ENCODE assay signal across 17 cellular contexts in genomic region chr2:235697041-235697440, GRCh38.
A peak's percentile ranks its signal among the peaks of the same experiment; 100 is the strongest.
DNase-seq lines count a peak whose midpoint lies in the region; ATAC-seq, FAIRE-seq and TF ChIP-seq lines count a peak whose summit lies in the region.
"Had no signal": no experiment of that assay in that cellular context is flagged by ENCODE, and none has a peak within 500 bp of the region (broad histone marks: within the 10 kb centered on the region; RNA-seq: fewer than 3 reads in every experiment).

No MANE protein-coding gene starts in this region.

- peak overlapping the region; percentile 16; the same call in 1 of the 2 replicates for H3K27ac ChIP-seq in BLaER1
- H3K27ac ChIP-seq in BLaER1 treated with 17β-estradiol and CSF1 and Interleukin-3, amounts not matched to agents 10 nM and 100 nM: 0 out of 22 replicates have a peak overlapping the region, but pooled peaks of 1 of the 11 experiments have one; percentile 21
- H3K27ac ChIP-seq in K562 (ENCODE audit: extremely low read depth, low read depth, low read length): no peak overlapping the region
- H3K27ac ChIP-seq in neuronal stem cell (replicated peaks; ENCODE audit: low read length): no peak overlapping the region

- H3K4me2 ChIP-seq in BLaER1 (peak overlapping the region; percentile 76; the same call in 1 of the 2 replicates), K562 (ENCODE audit: insufficient read depth, low read length) (no peak overlapping the region), neuronal stem cell (ENCODE audit: insufficient read depth, low read length, poor library complexity, severe bottlenecking) (no peak overlapping the region)
- peak overlapping the region in 8 of 11 experiments; percentile 57 to 88 (median 72); a peak in 14 of 22 replicates for H3K4me2 ChIP-seq in BLaER1 treated with 17β-estradiol and CSF1 and Interleukin-3, amounts not matched to agents 10 nM and 100 nM
- H3K4me2 ChIP-seq: GM23338 had no signal

- TF ChIP-seq RAD21 in K562 (CRISPR knock-in tag; conservative IDR thresholded peaks at IDR 0.05 in 1 of 2, IDR thresholded peaks at IDR 0.05 in 1 of 2): no peak

- no peak overlapping the region for H4K8ac ChIP-seq in neuronal stem cell (ENCODE audit: low read depth, low read length)

- ATAC-seq in K562 (no peak), HG03159 (IDR thresholded peaks at IDR 0.05; ENCODE audit: unreplicated experiment) (no peak)
- ATAC-seq: GM12878, GM23338, HCT116 had no signal

- H3K9me3 ChIP-seq in BLaER1: no peaks in the 10 kb centered on the region
- H3K9me3 ChIP-seq in BLaER1 treated with 17β-estradiol and CSF1 and Interleukin-3, amounts not matched to agents 10 nM and 100 nM (replicated peaks in 1 of 11): no peaks in the 10 kb centered on the region
- H3K9me3 ChIP-seq in K562 (replicated peaks; ENCODE audit: control insufficient read depth, insufficient read depth, low read depth, low read length): no peaks in the 10 kb centered on the region
- peaks cover 4 to 17% of the 10 kb centered on the region in 2 donors for H3K9me3 ChIP-seq in neuronal stem cell (replicated peaks in 1 of 2; ENCODE audit: control insufficient read depth in 2 of 2, insufficient read depth in 1 of 2, low read depth in 1 of 2, low read length in 2 of 2)

- no peak overlapping the region for H2AFZ ChIP-seq in K562 (ENCODE audit: low read depth, low read length)
- H2AFZ ChIP-seq in neuronal stem cell (ENCODE audit: low read length): no peak overlapping the region
- H2AFZ ChIP-seq: GM23338 had no signal

- no TSS peak for BruUV-seq in K562 (replicated peaks; lab: Mats Ljungman, UMichigan)

- peaks cover 21% of the 10 kb centered on the region for H3K79me1 ChIP-seq in neuronal stem cell (ENCODE audit: low read depth, low read length)

- TF ChIP-seq CTCF in K562 (IDR thresholded peaks at IDR 0.05 in 2 of 3, conservative IDR thresholded peaks at IDR 0.05 in 1 of 3; ENCODE audit: insufficient read depth in 2 of 3, low read depth in 1 of 3, low read length in 3 of 3): no peak

- H2BK120ac ChIP-seq in neuronal stem cell (ENCODE audit: low read depth, low read length): no peak overlapping the region

- POLR2A ChIA-PET in K562 (lab: Yijun Ruan, JAX): no interaction called here

- H3K9ac ChIP-seq in BLaER1 (no peak overlapping the region), K562 (ENCODE audit: insufficient read depth in 1 of 2, low read depth in 2 of 2, low read length in 2 of 2) (no peak overlapping the region), neuronal stem cell (ENCODE audit: low read depth, low read length, poor library complexity) (no peak overlapping the region)
- no peak overlapping the region for H3K9ac ChIP-seq in BLaER1 treated with 17β-estradiol and CSF1 and Interleukin-3, amounts not matched to agents 10 nM and 100 nM

- CTCF ChIA-PET in K562 (lab: Yijun Ruan, JAX; ENCODE audit: low intra/inter-chr PET ratio): no interaction called here

- no peaks in the 10 kb centered on the region for H3K9me1 ChIP-seq in K562 (ENCODE audit: control insufficient read depth, insufficient read depth, low read length)

- H3K23ac ChIP-seq in neuronal stem cell (ENCODE audit: low read depth, low read length, poor library complexity): no peak overlapping the region

- 57% methylated on average over 6 of the region's 8 CpGs for WGBS in K562 (ENCODE audit: insufficient coverage, low coverage, missing lambda C conversion rate)
- no CpG with 5 or more reads among the region's 8 CpGs for WGBS in neuronal stem cell (ENCODE audit: extremely low coverage in 2 of 2, insufficient read length in 2 of 2, insufficient replicate concordance in 1 of 2), 2 donors

- DNase-seq in K562 (ENCODE audit: extremely low read depth in 1 of 4, low spot score in 3 of 4) (peak in 1 of 4 experiments; percentile 3), neuronal stem cell (ENCODE audit: low spot score) (no peak), medulla oblongata (ENCODE audit: extremely low spot score) (no peak)
- DNase-seq in stimulated activated CD8-positive, alpha-beta memory T cell treated with anti-CD3 and anti-CD28 coated beads, Interleukin-4, amount 100 ng/mL, for 48 hours: no peak
- DNase-seq: CD4-positive, alpha-beta T cell; CD8-positive, alpha-beta memory T cell; DMS 273 treated with DMSO at 0.1 percent for 48 hours; DMS79; EL; GDM1; H9 had no signal

- peak overlapping the region; percentile 47 for H3K14ac ChIP-seq in neuronal stem cell (ENCODE audit: low read length)

- no peak overlapping the region for H2BK15ac ChIP-seq in neuronal stem cell (ENCODE audit: low read length)

- no peak overlapping the region for H2AK5ac ChIP-seq in neuronal stem cell (ENCODE audit: low read depth, low read length)

- H3K36me3 ChIP-seq in BLaER1 (no peaks in the 10 kb centered on the region), K562 (ENCODE audit: control insufficient read depth, insufficient read depth, low read length) (no peaks in the 10 kb centered on the region), neuronal stem cell (replicated peaks in 1 of 2; ENCODE audit: control insufficient read depth in 2 of 2, insufficient read depth in 2 of 2, low read length in 2 of 2) (no peaks in the 10 kb centered on the region)
- no peaks in the 10 kb centered on the region for H3K36me3 ChIP-seq in BLaER1 treated with 17β-estradiol and CSF1 and Interleukin-3, amounts not matched to agents 10 nM and 100 nM

- H2BK5ac ChIP-seq in neuronal stem cell (ENCODE audit: low read length): no peak overlapping the region

- H4K91ac ChIP-seq in neuronal stem cell (ENCODE audit: low read depth, low read length, poor library complexity): no peak overlapping the region

- no peak overlapping the region for H2BK12ac ChIP-seq in neuronal stem cell (ENCODE audit: low read length)

- intact Hi-C loops in K562 (cut with micrococcal nuclease): no loop called here

- no peak overlapping the region for H3K4ac ChIP-seq in neuronal stem cell (ENCODE audit: low read length)

- H3K4me1 ChIP-seq in BLaER1 (peaks cover 98% of the 10 kb centered on the region), K562 (replicated peaks in 1 of 2; ENCODE audit: control insufficient read depth in 2 of 2, insufficient read depth in 2 of 2, low read length in 2 of 2) (peaks cover 0 to 12% of the 10 kb centered on the region in 2 experiments; a peak in 4 of 5 replicates), neuronal stem cell (ENCODE audit: control insufficient read depth in 2 of 2, insufficient read depth in 1 of 2, low read depth in 1 of 2, low read length in 2 of 2) (peaks cover 10 to 12% of the 10 kb centered on the region in 2 donors)
- peaks cover 17 to 98% (median 94%) of the 10 kb centered on the region in 10 experiments for H3K4me1 ChIP-seq in BLaER1 treated with 17β-estradiol and CSF1 and Interleukin-3, amounts not matched to agents 10 nM and 100 nM

- FAIRE-seq in K562 (lab: Jason Lieb, UNC): no peak
- FAIRE-seq: GM12878 had no signal

- H3K4me3 ChIP-seq in BLaER1 (no peak overlapping the region), K562 (no peak overlapping the region), neuronal stem cell (ENCODE audit: low read length in 2 of 2) (no peak overlapping the region)
- no peak overlapping the region for H3K4me3 ChIP-seq in BLaER1 treated with 17β-estradiol and CSF1 and Interleukin-3, amounts not matched to agents 10 nM and 100 nM
- H3K4me3 ChIP-seq: GM12878, GM23338 had no signal

- H3K27me3 ChIP-seq in BLaER1 (no peaks in the 10 kb centered on the region), K562 (ENCODE audit: control insufficient read depth in 2 of 2, insufficient read depth in 2 of 2, low read length in 2 of 2) (no peaks in the 10 kb centered on the region), neuronal stem cell (ENCODE audit: control insufficient read depth in 3 of 3, insufficient read depth in 3 of 3, low read depth in 1 of 3, low read length in 3 of 3) (no peaks in the 10 kb centered on the region)
- peaks cover 0 to 2% (median 0%) of the 10 kb centered on the region in 11 experiments; a peak in 1 of 22 replicates for H3K27me3 ChIP-seq in BLaER1 treated with 17β-estradiol and CSF1 and Interleukin-3, amounts not matched to agents 10 nM and 100 nM

- no peak for TF ChIP-seq POLR2A in K562 (conservative IDR thresholded peaks at IDR 0.05)

- in situ Hi-C loops in K562 (cut with MboI): no loop called here

- no peak for TF ChIP-seq EP300 in K562 (IDR thresholded peaks at IDR 0.05; ENCODE audit: low read length)

- peaks cover 33% of the 10 kb centered on the region for H3K79me2 ChIP-seq in K562 (ENCODE audit: control insufficient read depth, insufficient read depth, low read length)

- H4K20me1 ChIP-seq in BLaER1 (peaks cover 81% of the 10 kb centered on the region), K562 (replicated peaks; ENCODE audit: control insufficient read depth, insufficient read depth, low read length) (peaks cover 40% of the 10 kb centered on the region)
- H4K20me1 ChIP-seq in BLaER1 treated with 17β-estradiol and CSF1 and Interleukin-3, amounts not matched to agents 10 nM and 100 nM: peaks cover 14 to 82% (median 63%) of the 10 kb centered on the region in 11 experiments; a peak in 20 of 22 replicates

- no peak overlapping the region for H3K18ac ChIP-seq in neuronal stem cell (ENCODE audit: low read length)

TF ChIP-seq in K562, 482 proteins besides CTCF, POLR2A, EP300 and RAD21:
- TF ChIP-seq RBM25 (IDR thresholded peaks at IDR 0.05; ENCODE audit: low read depth, low read length, severe bottlenecking) (peak; percentile 49), MTA3 (IDR thresholded peaks at IDR 0.05; ENCODE audit: borderline replicate concordance) (no peak), ZNF551 (CRISPR knock-in tag; IDR thresholded peaks at IDR 0.05) (no peak), SAFB (IDR thresholded peaks at IDR 0.05; ENCODE audit: borderline replicate concordance, low read depth, low read length) (no peak), PBX2 (CRISPR knock-in tag; IDR thresholded peaks at IDR 0.05; ENCODE audit: low read depth) (no peak), PBX2 (tag; conservative IDR thresholded peaks at IDR 0.05; ENCODE audit: low read depth) (no peak)

Comparison
In these comparisons a context has a peak if more than half of its experiments do, and no peak if none do; other contexts are left out.
1. H3K4me2 ChIP-seq: peak in BLaER1 (single experiment) and BLaER1 treated with 17β-estradiol and CSF1 and Interleukin-3, amounts not matched to agents 10 nM and 100 nM (8 of 11); none in K562 (single experiment) and neuronal stem cell (single experiment).